Comparison of ENCODE assay signal across 14 cellular contexts in genomic region chr6:125253881-125254280, GRCh38. TPM values are rescaled to one million over a fixed set of nuclear protein-coding genes. Genes with fewer than 3 reads are reported as not detected.
DNase-seq lines count a peak whose midpoint lies in the region; ATAC-seq and TF ChIP-seq lines count a peak whose summit lies in the region.
"Had no signal": no experiment of that assay in that cellular context is flagged by ENCODE, and none has a peak within 500 bp of the region (broad histone marks: within the 10 kb centered on the region; RNA-seq: fewer than 3 reads in every experiment).

No MANE protein-coding gene starts in this region.

- no peak overlapping the region for H3K4me3 Mint-ChIP-seq in MCF 10A (ENCODE audit: unreplicated experiment)
- H3K4me3 Mint-ChIP-seq in mesothelial cell of epicardium: no peak overlapping the region
- H3K4me3 Mint-ChIP-seq: CD4-positive, CD25-positive, alpha-beta regulatory T cell had no signal

- no peak overlapping the region for H3K27ac ChIP-seq in mammary epithelial cell (ENCODE audit: insufficient read depth, low read depth, low read length)
- H3K27ac ChIP-seq in epithelial cell of prostate: peak overlapping the region; percentile 62
- H3K27ac ChIP-seq in A673 (ENCODE audit: low read depth, low read length, poor library complexity, severe bottlenecking): no peak overlapping the region
- H3K27ac ChIP-seq: 22Rv1; BLaER1 treated with 17β-estradiol and CSF1 and Interleukin-3, amounts not matched to agents 10 nM and 100 nM had no signal

- BruUV-seq in mammary epithelial cell (replicated peaks; lab: Mats Ljungman, UMichigan) (no TSS peak), MCF 10A (replicated peaks; lab: Mats Ljungman, UMichigan) (no TSS peak), A673 (replicated peaks; lab: Mats Ljungman, UMichigan) (no TSS peak)

- dilution Hi-C loops in mammary epithelial cell (cut with HindIII; ENCODE audit: low sequenced_read_pairs): no loop called here

- H3K27me3 ChIP-seq in mammary epithelial cell (ENCODE audit: insufficient read depth, low read length) (no peaks in the 10 kb centered on the region), A673 (replicated peaks; ENCODE audit: insufficient read depth, low read depth, low read length, poor library complexity) (no peaks in the 10 kb centered on the region)
- H3K27me3 ChIP-seq: BLaER1 treated with 17β-estradiol and CSF1 and Interleukin-3, amounts not matched to agents 10 nM and 100 nM had no signal

- H2AFZ ChIP-seq in mammary epithelial cell (ENCODE audit: low read depth, low read length): no peak overlapping the region

- TF ChIP-seq CTCF in mammary epithelial cell (conservative IDR thresholded peaks at IDR 0.05 in 1 of 2, IDR thresholded peaks at IDR 0.05 in 1 of 2; ENCODE audit: extremely low read depth in 1 of 2, insufficient read depth in 1 of 2, low read depth in 1 of 2, low read length in 2 of 2): no peak
- TF ChIP-seq CTCF in MCF 10A (IDR thresholded peaks at IDR 0.05; ENCODE audit: unreplicated experiment): no peak
- TF ChIP-seq CTCF in mesothelial cell of epicardium (IDR thresholded peaks at IDR 0.05; ENCODE audit: unreplicated experiment): no peak
- no peak for TF ChIP-seq CTCF in A673 (conservative IDR thresholded peaks at IDR 0.05; ENCODE audit: low read depth, low read length)

- H3K4me2 ChIP-seq in mammary epithelial cell (ENCODE audit: insufficient read depth, low read depth, low read length): peak overlapping the region; percentile 37
- H3K4me2 ChIP-seq: BLaER1 treated with 17β-estradiol and CSF1 and Interleukin-3, amounts not matched to agents 10 nM and 100 nM had no signal

- H3K27ac Mint-ChIP-seq in MCF 10A (ENCODE audit: low read depth, unreplicated experiment) (no peak overlapping the region), mesothelial cell of epicardium (peak overlapping the region; percentile 76)
- H3K27ac Mint-ChIP-seq: CD4-positive, CD25-positive, alpha-beta regulatory T cell had no signal

- H3K36me3 Mint-ChIP-seq in MCF 10A (ENCODE audit: insufficient read depth, unreplicated experiment) (peaks cover 10% of the 10 kb centered on the region), mesothelial cell of epicardium (peaks cover 15% of the 10 kb centered on the region)
- H3K36me3 Mint-ChIP-seq: CD4-positive, CD25-positive, alpha-beta regulatory T cell had no signal

- H3K36me3 ChIP-seq in mammary epithelial cell (ENCODE audit: insufficient read depth, low read length) (peaks cover 4% of the 10 kb centered on the region), A673 (ENCODE audit: insufficient read depth, low read length, poor library complexity, severe bottlenecking) (no peaks in the 10 kb centered on the region)
- H3K36me3 ChIP-seq: BLaER1 treated with 17β-estradiol and CSF1 and Interleukin-3, amounts not matched to agents 10 nM and 100 nM had no signal

- POLR2A ChIA-PET in MCF 10A (lab: Yijun Ruan, JAX) (interaction anchor here (0.8 to 2.3 kb wide), 10 partner anchors 9 to 100 kb away, joined by 3 to 9 read pairs (median 4); partner anchors contain the start of gene TPD52L1), A673 (lab: Charles Lee; ENCODE audit: low non-redundant PET) (no interaction called here)

- H3K4me1 Mint-ChIP-seq in MCF 10A (ENCODE audit: insufficient read depth, unreplicated experiment): peaks cover 26% of the 10 kb centered on the region
- H3K4me1 Mint-ChIP-seq in mesothelial cell of epicardium: peaks cover 69% of the 10 kb centered on the region

- H3K4me1 ChIP-seq in mammary epithelial cell (ENCODE audit: insufficient read depth, low read length) (peaks cover 26% of the 10 kb centered on the region), A673 (ENCODE audit: insufficient read depth, low read length, poor library complexity, severe bottlenecking) (no peaks in the 10 kb centered on the region)

- no peaks in the 10 kb centered on the region for H3K9me3 ChIP-seq in mammary epithelial cell (replicated peaks; ENCODE audit: insufficient read depth, low read length)
- H3K9me3 ChIP-seq in A673 (ENCODE audit: low read depth, low read length, poor library complexity, severe bottlenecking): no peaks in the 10 kb centered on the region
- H3K9me3 ChIP-seq: BLaER1 treated with 17β-estradiol and CSF1 and Interleukin-3, amounts not matched to agents 10 nM and 100 nM had no signal

- in situ Hi-C loops in mammary epithelial cell (cut with MboI; ENCODE audit: low sequenced_read_pairs in 2 of 2): loop anchor here in 1 of 2 donors (25.0 kb wide), 1 partner anchor 92 kb away; the partner anchor contains the start of gene TPD52L1

- CTCF ChIA-PET in mammary epithelial cell (lab: Charles Lee; ENCODE audit: low non-redundant PET) (no interaction called here), MCF 10A (lab: Yijun Ruan, JAX) (interaction anchor here (1.0 to 2.5 kb wide), 2 partner anchors 62 to 100 kb away, joined by 7 to 12 read pairs; partner anchors contain the start of gene TPD52L1), A673 (lab: Charles Lee) (no interaction called here)

- no peak overlapping the region for H3K9ac ChIP-seq in mammary epithelial cell (ENCODE audit: insufficient read depth, low read length)
- H3K9ac ChIP-seq: BLaER1 treated with 17β-estradiol and CSF1 and Interleukin-3, amounts not matched to agents 10 nM and 100 nM had no signal

- H3K27me3 Mint-ChIP-seq in MCF 10A (ENCODE audit: insufficient read depth, unreplicated experiment) (no peaks in the 10 kb centered on the region), mesothelial cell of epicardium (ENCODE audit: low read depth) (no peaks in the 10 kb centered on the region)

- intact Hi-C loops in mammary epithelial cell (cut with micrococcal nuclease) (loop anchor here (1.0 kb wide), 1 partner anchor 62 kb away; no protein-coding TSS in a partner anchor), MCF 10A (cut with micrococcal nuclease) (no loop called here), A673 (cut with micrococcal nuclease; ENCODE audit: unreplicated experiment) (no loop called here)

- no peaks in the 10 kb centered on the region for H3K9me3 Mint-ChIP-seq in MCF 10A (ENCODE audit: unreplicated experiment)
- H3K9me3 Mint-ChIP-seq in mesothelial cell of epicardium: no peaks in the 10 kb centered on the region
- H3K9me3 Mint-ChIP-seq: CD4-positive, CD25-positive, alpha-beta regulatory T cell had no signal

- WGBS in mammary epithelial cell (ENCODE audit: low coverage, missing lambda C conversion rate): 56% methylated on average over 2 of the region's 2 CpGs

- H3K4me3 ChIP-seq in mammary epithelial cell (replicated peaks in 1 of 3; ENCODE audit: insufficient read depth in 1 of 3, low read depth in 2 of 3, low read length in 3 of 3): no peak overlapping the region
- no peak overlapping the region for H3K4me3 ChIP-seq in A673 (ENCODE audit: low read depth, low read length, poor library complexity, severe bottlenecking)
- H3K4me3 ChIP-seq: BLaER1 treated with 17β-estradiol and CSF1 and Interleukin-3, amounts not matched to agents 10 nM and 100 nM had no signal

- DNase-seq in mammary epithelial cell (peak; percentile 50), MCF 10A (ENCODE audit: unreplicated experiment) (no peak), epithelial cell of prostate (ENCODE audit: low read depth, low spot score) (no peak), mesothelial cell of epicardium (ENCODE audit: low spot score in 2 of 2, unreplicated experiment in 2 of 2) (no peak), A673 (ENCODE audit: low spot score) (no peak), SW 1271 (lab: John Stamatoyannopoulos, UW) (no peak), globus pallidus (ENCODE audit: low spot score) (no peak)
- DNase-seq: ACHN; CD4-positive, CD25-positive, alpha-beta regulatory T cell; DMS53; HCEC 1CT had no signal

- H3K79me2 ChIP-seq in mammary epithelial cell (ENCODE audit: insufficient read depth, low read length): no peaks in the 10 kb centered on the region

- no peak for ATAC-seq in HG02840 (IDR thresholded peaks at IDR 0.05; ENCODE audit: low FRiP score, unreplicated experiment)

- no peaks in the 10 kb centered on the region for H4K20me1 ChIP-seq in mammary epithelial cell (ENCODE audit: insufficient read depth, low read length)
- H4K20me1 ChIP-seq: BLaER1 treated with 17β-estradiol and CSF1 and Interleukin-3, amounts not matched to agents 10 nM and 100 nM had no signal

RNA-seq across cellular contexts. Expression of gene HDDC2, which starts 47.9 kb away (rescaled TPM):
- total RNA-seq in mammary epithelial cell (10 to 100 TPM; 39.5 to 76.6 TPM), MCF 10A (2022) (141 and 167 TPM in 2 replicates), mesothelial cell of epicardium (102 to 111 TPM (median 103 TPM) in 3 replicates), A673 (2021) (87.6 and 93.2 TPM in 2 replicates)
- polyA plus RNA-seq in mammary epithelial cell: 95.7 TPM
- 63.7 TPM for polyA minus RNA-seq in mammary epithelial cell
